In the genomic region with DNA sequence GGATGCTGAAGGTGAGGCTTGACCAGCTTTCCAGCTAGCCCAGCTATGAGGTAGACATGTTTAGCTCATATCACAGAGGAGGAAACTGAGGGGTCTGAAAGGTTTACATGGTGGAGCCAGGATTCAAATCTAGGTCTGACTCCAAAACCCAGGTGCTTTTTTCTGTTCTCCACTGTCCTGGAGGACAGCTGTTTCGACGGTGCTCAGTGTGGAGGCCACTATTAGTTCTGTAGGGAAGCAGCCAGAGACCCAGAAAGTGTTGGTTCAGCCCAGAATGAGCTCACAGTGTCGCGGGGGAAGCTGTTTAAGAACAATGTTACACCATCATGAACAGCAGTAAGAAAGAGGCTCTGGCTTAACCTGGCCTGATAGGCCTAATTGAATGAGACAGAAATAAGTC, we compare ENCODE assay signal across 1 cellular context.
A peak's percentile ranks its signal among the peaks of the same experiment; 100 is the strongest.
TF ChIP-seq lines count a peak whose summit lies in the region.

No MANE protein-coding gene starts in this region.

TF ChIP-seq in HepG2, 621 proteins besides CTCF, POLR2A, EP300 and RAD21:
- TF ChIP-seq RBM22 (optimal IDR thresholded peaks at IDR 0.05; ENCODE audit: low read length) (peak; percentile 87), CHD2 (IDR thresholded peaks at IDR 0.05; ENCODE audit: low read depth, low read length) (no peak), ZFX (CRISPR knock-in tag; IDR thresholded peaks at IDR 0.05; ENCODE audit: low read depth) (no peak), TBL1XR1 (IDR thresholded peaks at IDR 0.05; ENCODE audit: borderline replicate concordance, low read length, partially characterized antibody) (no peak), ZNF101 (CRISPR knock-in tag; IDR thresholded peaks at IDR 0.05; ENCODE audit: borderline replicate concordance, low read depth) (no peak), ZC3H13 (CRISPR knock-in tag; IDR thresholded peaks at IDR 0.05) (peak; percentile 47), IRF1 (CRISPR knock-in tag; IDR thresholded peaks at IDR 0.05; ENCODE audit: low read depth) (no peak), MAFG (CRISPR knock-in tag; IDR thresholded peaks at IDR 0.05) (no peak), IRF2 (CRISPR knock-in tag; IDR thresholded peaks at IDR 0.05) (no peak), PLRG1 (conservative IDR thresholded peaks at IDR 0.05) (no peak), ZFP91 (CRISPR knock-in tag; IDR thresholded peaks at IDR 0.05; ENCODE audit: borderline replicate concordance) (no peak), PAF1 (CRISPR knock-in tag; IDR thresholded peaks at IDR 0.05) (peak; percentile 56; the same call in 1 of the 2 replicates), ZNF792 (CRISPR knock-in tag; IDR thresholded peaks at IDR 0.05) (0 out of 2 replicates have a peak, but pooled peaks have one; percentile 21), SSRP1 (CRISPR knock-in tag; IDR thresholded peaks at IDR 0.05) (no peak), ASH2L (IDR thresholded peaks at IDR 0.05; ENCODE audit: insufficient read length, low read depth, low read length) (no peak), ZNF3 (CRISPR knock-in tag; IDR thresholded peaks at IDR 0.05) (no peak), BRF2 (CRISPR knock-in tag; IDR thresholded peaks at IDR 0.05) (peak; percentile 49; the same call in 1 of the 2 replicates), ZMYM3 (CRISPR knock-in tag; IDR thresholded peaks at IDR 0.05) (no peak), ZNF383 (CRISPR knock-in tag; IDR thresholded peaks at IDR 0.05; ENCODE audit: borderline replicate concordance) (no peak), ARNT (IDR thresholded peaks at IDR 0.05) (no peak), RFX3 (CRISPR knock-in tag; IDR thresholded peaks at IDR 0.05) (no peak), ZNF33A (CRISPR knock-in tag; IDR thresholded peaks at IDR 0.05; ENCODE audit: borderline replicate concordance) (no peak), POLR2G (IDR thresholded peaks at IDR 0.05; ENCODE audit: low read depth, low read length) (peak; percentile 51), KLF15 (CRISPR knock-in tag; IDR thresholded peaks at IDR 0.05; ENCODE audit: borderline replicate concordance) (no peak)
- TF ChIP-seq, protein P1, sequence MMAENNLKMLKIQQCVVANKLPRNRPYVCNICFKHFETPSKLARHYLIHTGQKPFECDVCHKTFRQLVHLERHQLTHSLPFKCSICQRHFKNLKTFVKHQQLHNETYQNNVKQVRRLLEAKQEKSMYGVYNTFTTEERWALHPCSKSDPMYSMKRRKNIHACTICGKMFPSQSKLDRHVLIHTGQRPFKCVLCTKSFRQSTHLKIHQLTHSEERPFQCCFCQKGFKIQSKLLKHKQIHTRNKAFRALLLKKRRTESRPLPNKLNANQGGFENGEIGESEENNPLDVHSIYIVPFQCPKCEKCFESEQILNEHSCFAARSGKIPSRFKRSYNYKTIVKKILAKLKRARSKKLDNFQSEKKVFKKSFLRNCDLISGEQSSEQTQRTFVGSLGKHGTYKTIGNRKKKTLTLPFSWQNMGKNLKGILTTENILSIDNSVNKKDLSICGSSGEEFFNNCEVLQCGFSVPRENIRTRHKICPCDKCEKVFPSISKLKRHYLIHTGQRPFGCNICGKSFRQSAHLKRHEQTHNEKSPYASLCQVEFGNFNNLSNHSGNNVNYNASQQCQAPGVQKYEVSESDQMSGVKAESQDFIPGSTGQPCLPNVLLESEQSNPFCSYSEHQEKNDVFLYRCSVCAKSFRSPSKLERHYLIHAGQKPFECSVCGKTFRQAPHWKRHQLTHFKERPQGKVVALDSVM (CRISPR knock-in tag; IDR thresholded peaks at IDR 0.05), result no peak
- TF ChIP-seq, protein P2, sequence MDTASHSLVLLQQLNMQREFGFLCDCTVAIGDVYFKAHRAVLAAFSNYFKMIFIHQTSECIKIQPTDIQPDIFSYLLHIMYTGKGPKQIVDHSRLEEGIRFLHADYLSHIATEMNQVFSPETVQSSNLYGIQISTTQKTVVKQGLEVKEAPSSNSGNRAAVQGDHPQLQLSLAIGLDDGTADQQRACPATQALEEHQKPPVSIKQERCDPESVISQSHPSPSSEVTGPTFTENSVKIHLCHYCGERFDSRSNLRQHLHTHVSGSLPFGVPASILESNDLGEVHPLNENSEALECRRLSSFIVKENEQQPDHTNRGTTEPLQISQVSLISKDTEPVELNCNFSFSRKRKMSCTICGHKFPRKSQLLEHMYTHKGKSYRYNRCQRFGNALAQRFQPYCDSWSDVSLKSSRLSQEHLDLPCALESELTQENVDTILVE (CRISPR knock-in tag; IDR thresholded peaks at IDR 0.05), result no peak
- TF ChIP-seq, protein P3, sequence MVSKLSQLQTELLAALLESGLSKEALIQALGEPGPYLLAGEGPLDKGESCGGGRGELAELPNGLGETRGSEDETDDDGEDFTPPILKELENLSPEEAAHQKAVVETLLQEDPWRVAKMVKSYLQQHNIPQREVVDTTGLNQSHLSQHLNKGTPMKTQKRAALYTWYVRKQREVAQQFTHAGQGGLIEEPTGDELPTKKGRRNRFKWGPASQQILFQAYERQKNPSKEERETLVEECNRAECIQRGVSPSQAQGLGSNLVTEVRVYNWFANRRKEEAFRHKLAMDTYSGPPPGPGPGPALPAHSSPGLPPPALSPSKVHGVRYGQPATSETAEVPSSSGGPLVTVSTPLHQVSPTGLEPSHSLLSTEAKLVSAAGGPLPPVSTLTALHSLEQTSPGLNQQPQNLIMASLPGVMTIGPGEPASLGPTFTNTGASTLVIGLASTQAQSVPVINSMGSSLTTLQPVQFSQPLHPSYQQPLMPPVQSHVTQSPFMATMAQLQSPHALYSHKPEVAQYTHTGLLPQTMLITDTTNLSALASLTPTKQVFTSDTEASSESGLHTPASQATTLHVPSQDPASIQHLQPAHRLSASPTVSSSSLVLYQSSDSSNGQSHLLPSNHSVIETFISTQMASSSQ (IDR thresholded peaks at IDR 0.05; ENCODE audit: low read depth), result no peak
- TF ChIP-seq, protein P3 (CRISPR knock-in tag; IDR thresholded peaks at IDR 0.05; ENCODE audit: borderline replicate concordance), result no peak
